ENCODE assay signal across 14 cellular contexts in the genomic region with DNA sequence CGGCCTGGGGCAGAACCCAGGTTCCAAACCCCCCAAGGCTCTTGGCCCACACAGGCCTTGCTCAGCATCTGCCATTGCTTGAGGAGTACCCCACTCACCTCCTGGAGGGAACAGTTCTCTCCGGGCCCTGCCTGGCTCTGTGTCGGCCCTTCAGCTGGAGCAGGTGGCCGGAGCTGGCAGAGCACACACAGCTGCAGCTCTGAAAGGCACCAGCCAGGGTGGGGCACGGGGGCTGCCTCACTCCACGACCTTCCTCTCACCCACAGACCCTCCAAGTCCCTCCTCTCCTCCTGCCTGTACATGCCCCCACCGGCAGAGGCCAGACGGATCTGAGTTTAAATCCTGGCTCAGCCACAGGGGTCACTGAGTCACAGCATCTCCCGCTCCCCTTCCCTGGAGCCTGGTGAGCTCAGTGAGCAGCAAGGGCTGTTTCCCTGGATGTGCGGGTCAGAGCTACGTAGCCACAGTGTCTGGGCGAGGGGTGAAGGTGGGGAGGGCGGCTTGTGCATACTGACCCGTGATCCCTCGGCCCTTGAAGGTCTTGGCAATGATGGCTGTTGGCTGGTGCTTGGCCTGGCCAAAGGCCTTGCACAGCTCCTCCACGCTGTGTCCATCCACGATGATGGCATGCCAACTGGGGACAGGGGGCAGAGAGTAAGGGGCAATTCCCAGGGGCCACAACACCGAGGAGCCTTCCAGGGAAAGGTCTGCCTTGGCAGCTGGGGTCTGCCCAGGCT. TPM values are rescaled to one million over a fixed set of nuclear protein-coding genes. Genes with fewer than 3 reads are reported as not detected.
DNase-seq lines count a peak whose midpoint lies in the region; ATAC-seq and TF ChIP-seq lines count a peak whose summit lies in the region.
"Had no signal": no experiment of that assay in that cellular context is flagged by ENCODE, and none has a peak within 500 bp of the region (broad histone marks: within the 10 kb centered on the region; RNA-seq: fewer than 3 reads in every experiment).

No MANE protein-coding gene starts in this region.

- H3K36me3 Mint-ChIP-seq in activated naive CD4-positive, alpha-beta T cell treated with anti-CD3 and anti-CD28 coated beads, Interleukin-2, amount 50 U/mL, for 72 hours, result no peaks in the 10 kb centered on the region
- peaks cover 23% of the 10 kb centered on the region for H3K36me3 Mint-ChIP-seq in activated naive CD4-positive, alpha-beta T cell treated with anti-CD3 and anti-CD28 coated beads for 36 hours (ENCODE audit: low read depth)
- peaks cover 87% of the 10 kb centered on the region for H3K36me3 Mint-ChIP-seq in activated T-helper 17 cell treated with anti-CD3 and anti-CD28 coated beads, Interleukin-2, amount 50 U/mL, for 72 hours (ENCODE audit: low read depth)

- TF ChIP-seq CTCF in right lobe of liver (IDR thresholded peaks at IDR 0.05), result no peak

- CTCF ChIA-PET in activated naive CD4-positive, alpha-beta T cell treated with anti-CD3 and anti-CD28 coated beads for 36 hours (lab: Charles Lee), result interaction anchor here (0.7 to 1.1 kb wide), 3 partner anchors 13 to 37 kb away, joined by 4 to 5 read pairs (median 4); no protein-coding TSS in a partner anchor

- H3K4me1 Mint-ChIP-seq in activated naive CD4-positive, alpha-beta T cell treated with anti-CD3 and anti-CD28 coated beads for 36 hours (ENCODE audit: low read depth), result no peaks in the 10 kb centered on the region
- H3K4me1 Mint-ChIP-seq in activated T-helper 17 cell treated with anti-CD3 and anti-CD28 coated beads, Interleukin-2, amount 50 U/mL, for 72 hours, result peaks cover 4% of the 10 kb centered on the region

- H3K4me3 ChIP-seq in right lobe of liver (no peak overlapping the region), subcutaneous abdominal adipose tissue (ENCODE audit: low read depth in 1 of 5, low read length in 5 of 5) (no peak overlapping the region)

- no peak for TF ChIP-seq POLR2A in right lobe of liver (IDR thresholded peaks at IDR 0.05)

- peak overlapping the region in 3 of 5 donors; percentile 3 to 21 (median 16) for H3K9ac ChIP-seq in subcutaneous abdominal adipose tissue (ENCODE audit: low read length in 5 of 5)

- 63% methylated on average over 5 of the region's 18 CpGs for WGBS in right lobe of liver (ENCODE audit: insufficient coverage, low coverage, low lambda C conversion rate, missing lambda C conversion rate)

- ATAC-seq in activated naive CD4-positive, alpha-beta T cell treated with anti-CD3 and anti-CD28 coated beads, Interleukin-2, amount 50 U/mL, for 72 hours, result no peak
- no peak for ATAC-seq in activated T-helper 17 cell treated with anti-CD3 and anti-CD28 coated beads, Interleukin-2, amount 50 U/mL, for 72 hours (replicated peaks)
- ATAC-seq in right lobe of liver (no peak), GM21381 (IDR thresholded peaks at IDR 0.05; ENCODE audit: unreplicated experiment) (no peak)

- peaks cover 0 to 22% (median 12%) of the 10 kb centered on the region in 4 donors for H3K4me1 ChIP-seq in right lobe of liver
- H3K4me1 ChIP-seq in subcutaneous abdominal adipose tissue (ENCODE audit: control insufficient read depth in 5 of 5, insufficient read depth in 5 of 5, low read length in 5 of 5), result peaks cover 3 to 71% (median 45%) of the 10 kb centered on the region in 5 donors

- intact Hi-C loops in activated naive CD4-positive, alpha-beta T cell treated with anti-CD3 and anti-CD28 coated beads for 36 hours (cut with micrococcal nuclease), result no loop called here
- intact Hi-C loops in right lobe of liver (cut with DNase I), result no loop called here

- H3K36me3 ChIP-seq in right lobe of liver, result peaks cover 13 to 76% (median 23%) of the 10 kb centered on the region in 4 donors
- peaks cover 0 to 93% (median 82%) of the 10 kb centered on the region in 5 donors for H3K36me3 ChIP-seq in subcutaneous abdominal adipose tissue (ENCODE audit: control insufficient read depth in 5 of 5, insufficient read depth in 5 of 5, low read length in 5 of 5)

- H3K27ac Mint-ChIP-seq in activated naive CD4-positive, alpha-beta T cell treated with anti-CD3 and anti-CD28 coated beads, Interleukin-2, amount 50 U/mL, for 72 hours, result peak overlapping the region; percentile 89 to 90
- H3K27ac Mint-ChIP-seq in activated naive CD4-positive, alpha-beta T cell treated with anti-CD3 and anti-CD28 coated beads for 36 hours, result no peak overlapping the region
- peak overlapping the region; percentile 80 for H3K27ac Mint-ChIP-seq in activated T-helper 17 cell treated with anti-CD3 and anti-CD28 coated beads, Interleukin-2, amount 50 U/mL, for 72 hours

- no peaks in the 10 kb centered on the region for H3K27me3 ChIP-seq in right lobe of liver
- H3K27me3 ChIP-seq in subcutaneous abdominal adipose tissue (ENCODE audit: control insufficient read depth in 5 of 5, insufficient read depth in 4 of 5, low read length in 5 of 5), result no peaks in the 10 kb centered on the region

- no peak for DNase-seq in activated naive CD4-positive, alpha-beta T cell treated with anti-CD3 and anti-CD28 coated beads, Interleukin-2, amount 50 U/mL, for 72 hours (ENCODE audit: low spot score in 2 of 2)
- DNase-seq in activated naive CD4-positive, alpha-beta T cell treated with anti-CD3 and anti-CD28 coated beads for 36 hours, result no peak
- DNase-seq in right lobe of liver (peak in 2 of 3 donors; percentile 47), mesenteric fat pad (ENCODE audit: low spot score) (no peak)
- DNase-seq in activated CD4-positive, alpha-beta T cell treated with anti-CD3 and anti-CD28 coated beads for 4 hours, result no peak
- DNase-seq: activated CD8-positive, alpha-beta memory T cell treated with anti-CD3 and anti-CD28 coated beads, Interleukin-2, amount 50 U/mL, for 48 hours; Caco-2; kidney glomerular epithelial cell; NCI-H1417; NCI-H2227 treated with DMSO at 0.1 percent for 48 hours had no signal

- H3K9me3 Mint-ChIP-seq in activated naive CD4-positive, alpha-beta T cell treated with anti-CD3 and anti-CD28 coated beads, Interleukin-2, amount 50 U/mL, for 72 hours, result no peaks in the 10 kb centered on the region
- no peaks in the 10 kb centered on the region for H3K9me3 Mint-ChIP-seq in activated naive CD4-positive, alpha-beta T cell treated with anti-CD3 and anti-CD28 coated beads for 36 hours
- no peaks in the 10 kb centered on the region for H3K9me3 Mint-ChIP-seq in activated T-helper 17 cell treated with anti-CD3 and anti-CD28 coated beads, Interleukin-2, amount 50 U/mL, for 72 hours

- H3K9me3 ChIP-seq in right lobe of liver (no peaks in the 10 kb centered on the region), subcutaneous abdominal adipose tissue (ENCODE audit: control insufficient read depth in 5 of 5, low read length in 5 of 5) (no peaks in the 10 kb centered on the region)
- H3K9me3 ChIP-seq: Caco-2 had no signal

- H3K27ac ChIP-seq in right lobe of liver (peak overlapping the region in 1 of 3 donors; percentile 13), subcutaneous abdominal adipose tissue (ENCODE audit: low read depth, low read length) (peak overlapping the region; percentile 68)

- H3K4me3 Mint-ChIP-seq in activated naive CD4-positive, alpha-beta T cell treated with anti-CD3 and anti-CD28 coated beads for 36 hours, result no peak overlapping the region
- no peak overlapping the region for H3K4me3 Mint-ChIP-seq in activated T-helper 17 cell treated with anti-CD3 and anti-CD28 coated beads, Interleukin-2, amount 50 U/mL, for 72 hours
- H3K4me3 Mint-ChIP-seq: activated naive CD8-positive, alpha-beta T cell had no signal

- no peaks in the 10 kb centered on the region for H3K27me3 Mint-ChIP-seq in activated naive CD4-positive, alpha-beta T cell treated with anti-CD3 and anti-CD28 coated beads for 36 hours (ENCODE audit: low read depth)
- no peaks in the 10 kb centered on the region for H3K27me3 Mint-ChIP-seq in activated T-helper 17 cell treated with anti-CD3 and anti-CD28 coated beads, Interleukin-2, amount 50 U/mL, for 72 hours
- H3K27me3 Mint-ChIP-seq: activated naive CD8-positive, alpha-beta T cell had no signal

RNA-seq across cellular contexts. Expression of gene TKT, which starts 23.0 kb away (rescaled TPM):
- total RNA-seq in activated naive CD4-positive, alpha-beta T cell treated with anti-CD3 and anti-CD28 coated beads, Interleukin-2, amount 50 U/mL, for 72 hours, result 100 to 1,000 TPM; 258 to 359 TPM
- 100 to 1,000 TPM; 316 to 322 TPM for total RNA-seq in activated naive CD4-positive, alpha-beta T cell treated with anti-CD3 and anti-CD28 coated beads for 36 hours
- 100 to 1,000 TPM; 150 to 296 TPM for total RNA-seq in activated T-helper 17 cell treated with anti-CD3 and anti-CD28 coated beads, Interleukin-2, amount 50 U/mL, for 72 hours
- total RNA-seq in right lobe of liver (100 to 1,000 TPM in 5 of 6 experiments, 10 to 100 TPM in 1; 98.9 to 257 (median 146) TPM), mesenteric fat pad (416 TPM)

Comparison
In these comparisons a context has a peak if more than half of its experiments do, and no peak if none do; other contexts are left out.
1. DNase-seq: peak in right lobe of liver (2 of 3); none in activated naive CD4-positive, alpha-beta T cell treated with anti-CD3 and anti-CD28 coated beads, Interleukin-2, amount 50 U/mL, for 72 hours (0 of 2), activated naive CD4-positive, alpha-beta T cell treated with anti-CD3 and anti-CD28 coated beads for 36 hours (single experiment), activated CD4-positive, alpha-beta T cell treated with anti-CD3 and anti-CD28 coated beads for 4 hours (0 of 2) and mesenteric fat pad (single experiment).